In genomic region chr19:42282036-42282762, GRCh38 we compare ENCODE assay signal across 9 cellular contexts. TPM values are rescaled to one million over a fixed set of nuclear protein-coding genes. Genes with fewer than 3 reads are reported as not detected.
DNase-seq lines count a peak whose midpoint lies in the region; ATAC-seq and TF ChIP-seq lines count a peak whose summit lies in the region.
"Had no signal": no experiment of that assay in that cellular context is flagged by ENCODE, and none has a peak within 500 bp of the region (broad histone marks: within the 10 kb centered on the region; RNA-seq: fewer than 3 reads in every experiment).

No MANE protein-coding gene starts in this region.

- TF ChIP-seq EP300 in ovary (IDR thresholded peaks at IDR 0.05), result no peak

- peak overlapping the region; percentile 90 for H3K27ac ChIP-seq in CD8-positive, alpha-beta memory T cell (ENCODE audit: low read depth, low read length)
- peak overlapping the region; percentile 86 for H3K27ac ChIP-seq in epithelial cell of prostate
- H3K27ac ChIP-seq in ovary, result peak overlapping the region; percentile 83 to 98
- H3K27ac ChIP-seq: HL-60 had no signal

- H3K4me1 ChIP-seq in CD8-positive, alpha-beta memory T cell (ENCODE audit: insufficient read depth, low read length), result peaks cover 59% of the 10 kb centered on the region
- peaks cover 35% of the 10 kb centered on the region for H3K4me1 ChIP-seq in ovary (ENCODE audit: insufficient read depth)

- intact Hi-C loops in ovary (cut with DNase I), result no loop called here

- TF ChIP-seq POLR2A in ovary (IDR thresholded peaks at IDR 0.05), result no peak

- no peaks in the 10 kb centered on the region for H3K9me3 ChIP-seq in CD8-positive, alpha-beta memory T cell (ENCODE audit: low read length)
- no peaks in the 10 kb centered on the region for H3K9me3 ChIP-seq in ovary

- peaks cover 28 to 45% (median 40%) of the 10 kb centered on the region in 3 donors for H3K4me1 Mint-ChIP-seq in CD8-positive, alpha-beta memory T cell

- no peak for DNase-seq in CD8-positive, alpha-beta memory T cell
- DNase-seq in NCI-H2227 treated with DMSO at 0.1 percent for 48 hours (lab: John Stamatoyannopoulos, UW) (peak; percentile 60), epithelial cell of prostate (ENCODE audit: low read depth, low spot score) (no peak), ovary (peak in 3 of 5 donors; percentile 65 to 71 (median 66)), NCI-H2196 treated with DMSO at 0.1 percent for 48 hours (lab: John Stamatoyannopoulos, UW; ENCODE audit: unreplicated experiment) (no peak), middle frontal gyrus (ENCODE audit: extremely low spot score, low spot score) (no peak)

- H3K27me3 ChIP-seq in CD8-positive, alpha-beta memory T cell (ENCODE audit: insufficient read depth, low read length, poor library complexity, severe bottlenecking), result no peaks in the 10 kb centered on the region
- H3K27me3 ChIP-seq in ovary, result no peaks in the 10 kb centered on the region

- 27 to 36% (median 35%) methylated on average over 5 of the region's 5 CpGs for WGBS in ovary, 3 donors

- POLR2A ChIA-PET in CD8-positive, alpha-beta memory T cell (lab: Charles Lee), result interaction anchor here (0.5 to 1.4 kb wide), 6 partner anchors 13 to 150 kb away, joined by 3 to 7 read pairs (median 4); partner anchors contain the start of genes CIC, GSK3A and POU2F2

- peak overlapping the region in 2 of 8 donors; percentile 93 to 96 for H3K27ac Mint-ChIP-seq in CD8-positive, alpha-beta memory T cell

- CTCF ChIA-PET in CD8-positive, alpha-beta memory T cell (lab: Charles Lee), result interaction anchor here (0.7 to 5.9 kb wide), 5 partner anchors 11 to 149 kb away, joined by 3 to 72 read pairs (median 4); partner anchors contain the start of genes GSK3A, PAFAH1B3 and PRR19

- no peak for TF ChIP-seq CTCF in ovary (IDR thresholded peaks at IDR 0.05)

- peaks cover 2% of the 10 kb centered on the region for H3K36me3 ChIP-seq in CD8-positive, alpha-beta memory T cell (ENCODE audit: insufficient read depth, low read length)
- no peaks in the 10 kb centered on the region for H3K36me3 ChIP-seq in ovary

- ATAC-seq in HG02938 (IDR thresholded peaks at IDR 0.05; ENCODE audit: unreplicated experiment) (no peak), GM21723 (IDR thresholded peaks at IDR 0.05; ENCODE audit: unreplicated experiment) (no peak)

- H3K36me3 Mint-ChIP-seq in CD8-positive, alpha-beta memory T cell, result peaks cover 0 to 15% (median 0%) of the 10 kb centered on the region in 3 donors

- H3K27me3 Mint-ChIP-seq in CD8-positive, alpha-beta memory T cell, result peaks cover 0 to 5% of the 10 kb centered on the region in 2 donors

- H3K4me3 ChIP-seq in CD8-positive, alpha-beta memory T cell (ENCODE audit: low read length), result peak overlapping the region; percentile 11
- no peak overlapping the region for H3K4me3 ChIP-seq in ovary

- peak overlapping the region in 6 of 7 donors; percentile 33 to 85 (median 68) for H3K4me3 Mint-ChIP-seq in CD8-positive, alpha-beta memory T cell

- H3K9me3 Mint-ChIP-seq in CD8-positive, alpha-beta memory T cell, result no peaks in the 10 kb centered on the region

RNA-seq across cellular contexts. Expression of gene CIC, which starts 13.1 kb away (rescaled TPM):
- 10 to 100 TPM; 53.9 to 60.4 TPM for total RNA-seq in CD8-positive, alpha-beta memory T cell
- polyA plus RNA-seq in CD8-positive, alpha-beta memory T cell, result 2.7 TPM
- total RNA-seq in ovary, result 100 to 1,000 TPM in 4 of 7 donors, 10 to 100 TPM in 3; 24.6 to 139 (median 113) TPM
- 10 to 100 TPM in 1 of 2 donors, 1 to 10 TPM in 1; 6.6 to 71.0 TPM for polyA plus RNA-seq in ovary

RNA-seq across cellular contexts. Expression of gene PRR19, which starts 19.7 kb away (rescaled TPM):
- total RNA-seq in CD8-positive, alpha-beta memory T cell, result 1 to 10 TPM in 1 of 2 experiments, under 1 TPM in 1; 0.73 to 1.0 TPM
- 0.64 TPM for polyA plus RNA-seq in CD8-positive, alpha-beta memory T cell
- 1 to 10 TPM in 2 of 7 donors, under 1 TPM in 4, not detected in 1; 0.58 to 2.9 (median 0.78) TPM for total RNA-seq in ovary
- under 1 TPM in 1 of 2 donors, not detected in 1; 0.71 TPM for polyA plus RNA-seq in ovary

RNA-seq across cellular contexts. Expression of gene PAFAH1B3, which starts 20.2 kb away (rescaled TPM):
- total RNA-seq in CD8-positive, alpha-beta memory T cell, result 10 to 100 TPM; 48.1 to 48.9 TPM
- 36.9 TPM for polyA plus RNA-seq in CD8-positive, alpha-beta memory T cell
- 10 to 100 TPM; 15.8 to 40.2 (median 20.6) TPM for total RNA-seq in ovary
- polyA plus RNA-seq in ovary, result 10 to 100 TPM in 1 of 2 donors, 1 to 10 TPM in 1; 4.1 to 23.4 TPM

RNA-seq across cellular contexts. Expression of gene ERF, which starts 27.3 kb away (rescaled TPM):
- total RNA-seq in CD8-positive, alpha-beta memory T cell, result 10 to 100 TPM; 58.7 to 64.7 TPM
- 5.1 TPM for polyA plus RNA-seq in CD8-positive, alpha-beta memory T cell
- total RNA-seq in ovary, result 100 to 1,000 TPM in 1 of 7 donors, 10 to 100 TPM in 6; 23.1 to 110 (median 76.6) TPM
- polyA plus RNA-seq in ovary, result 10 to 100 TPM; 31.7 to 51.0 TPM

RNA-seq across cellular contexts. Expression of gene TMEM145, which starts 30.9 kb away (rescaled TPM):
- total RNA-seq in CD8-positive, alpha-beta memory T cell, result under 1 TPM in 1 of 2 experiments, not detected in 1; 0.15 TPM
- not detected for polyA plus RNA-seq in CD8-positive, alpha-beta memory T cell
- 1 to 10 TPM in 1 of 7 donors, under 1 TPM in 4, not detected in 2; 0.20 to 1.7 (median 0.31) TPM for total RNA-seq in ovary
- polyA plus RNA-seq in ovary, result under 1 TPM in 1 of 2 donors, not detected in 1; 0.08 TPM

Comparison
In these comparisons a context has a peak if more than half of its experiments do, and no peak if none do; other contexts are left out.
1. DNase-seq: peak in NCI-H2227 treated with DMSO at 0.1 percent for 48 hours (single experiment) and ovary (3 of 5); none in CD8-positive, alpha-beta memory T cell (0 of 5), epithelial cell of prostate (single experiment), NCI-H2196 treated with DMSO at 0.1 percent for 48 hours (single experiment) and middle frontal gyrus (single experiment).
2. Peak in every context shown above with its lines, with median percentiles within 50 percentile points of each other: H3K27ac ChIP-seq.